14 cellular contexts compared by ENCODE assay signal in the genomic region with DNA sequence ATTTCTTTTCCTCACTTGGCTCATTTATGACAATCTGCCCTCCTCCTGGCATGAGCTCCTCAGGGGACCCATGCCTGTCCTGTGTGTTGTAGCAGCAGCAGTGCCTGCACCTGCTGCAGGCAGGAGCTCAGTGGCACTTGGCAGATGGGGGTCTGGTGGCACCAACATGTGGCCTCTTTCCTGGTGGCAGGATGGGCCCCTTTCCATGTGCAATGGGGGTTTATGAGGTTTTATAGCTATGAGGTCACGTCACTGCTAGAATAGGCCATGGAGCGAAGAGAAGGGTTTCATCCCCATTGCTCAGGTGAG. TPM values are rescaled to one million over a fixed set of nuclear protein-coding genes. Genes with fewer than 3 reads are reported as not detected.
DNase-seq lines count a peak whose midpoint lies in the region; ATAC-seq and TF ChIP-seq lines count a peak whose summit lies in the region.
"Had no signal": no experiment of that assay in that cellular context is flagged by ENCODE, and none has a peak within 500 bp of the region (broad histone marks: within the 10 kb centered on the region; RNA-seq: fewer than 3 reads in every experiment).

No MANE protein-coding gene starts in this region.

- no peaks in the 10 kb centered on the region for H3K9me3 Mint-ChIP-seq in immature natural killer cell

- H3K4me1 ChIP-seq in right cardiac atrium (ENCODE audit: control insufficient read depth, insufficient read depth, low read length), result no peaks in the 10 kb centered on the region
- H3K4me1 ChIP-seq in upper lobe of left lung, result peaks cover 0 to 74% (median 38%) of the 10 kb centered on the region in 4 donors
- H3K4me1 ChIP-seq: psoas muscle had no signal

- no peak for TF ChIP-seq CTCF in upper lobe of left lung (IDR thresholded peaks at IDR 0.05)

- H3K4me3 ChIP-seq in right cardiac atrium (ENCODE audit: low read length) (no peak overlapping the region), upper lobe of left lung (no peak overlapping the region)

- peak overlapping the region; percentile 98 for H3K27ac Mint-ChIP-seq in T-helper 17 cell
- H3K27ac Mint-ChIP-seq in immature natural killer cell, result peak overlapping the region; percentile 92 to 99 (median 98)

- H3K4me1 Mint-ChIP-seq in T-helper 17 cell, result peaks cover 74% of the 10 kb centered on the region
- H3K4me1 Mint-ChIP-seq in immature natural killer cell, result peaks cover 100% of the 10 kb centered on the region in 2 donors

- TF ChIP-seq EP300 in upper lobe of left lung (IDR thresholded peaks at IDR 0.05), result no peak

- H3K27me3 Mint-ChIP-seq in T-helper 17 cell (no peaks in the 10 kb centered on the region), immature natural killer cell (ENCODE audit: low read depth in 3 of 3) (peaks cover 5 to 10% (median 7%) of the 10 kb centered on the region in 3 donors)

- DNase-seq in right cardiac atrium (peak in 2 of 3 donors; percentile 8 to 19), Right ventricle myocardium inferior (ENCODE audit: missing footprints) (no peak), T-helper 17 cell (no peak), immature natural killer cell (no peak), upper lobe of left lung (no peak), NCI-H1417 (lab: John Stamatoyannopoulos, UW) (no peak)
- DNase-seq: activated gamma-delta T cell, DND-41, islet precursor cell, NCI-H1092 treated with DMSO at 0.1 percent for 48 hours, SK-N-SH had no signal

- WGBS in right cardiac atrium, result 87% methylated on average over 2 of the region's 2 CpGs
- WGBS in upper lobe of left lung, 2 donors, result 71% methylated on average over 2 of the region's 2 CpGs; no CpG with 5 or more reads in 1 of the 2 donors

- H3K27ac ChIP-seq in right cardiac atrium (ENCODE audit: low read length), result no peak overlapping the region
- H3K27ac ChIP-seq in upper lobe of left lung, result peak overlapping the region in 3 of 4 donors; percentile 81 to 91 (median 85)
- H3K27ac ChIP-seq: psoas muscle had no signal

- no peak for ATAC-seq in right cardiac atrium
- no peak for ATAC-seq in Right ventricle myocardium inferior
- no peak for ATAC-seq in T-helper 17 cell
- no peak for ATAC-seq in upper lobe of left lung (ENCODE audit: low FRiP score in 2 of 2)
- no peak for ATAC-seq in HG03097 (IDR thresholded peaks at IDR 0.05; ENCODE audit: low FRiP score, unreplicated experiment)
- no peak for ATAC-seq in GM21825 (IDR thresholded peaks at IDR 0.05; ENCODE audit: unreplicated experiment)

- H3K27me3 ChIP-seq in right cardiac atrium (ENCODE audit: control insufficient read depth, insufficient read depth) (no peaks in the 10 kb centered on the region), upper lobe of left lung (no peaks in the 10 kb centered on the region)

- intact Hi-C loops in right cardiac atrium (cut with DNase I), result no loop called here
- intact Hi-C loops in Right ventricle myocardium inferior (cut with DNase I), result no loop called here

- H3K4me3 Mint-ChIP-seq in T-helper 17 cell (peak overlapping the region; percentile 96), immature natural killer cell (peak overlapping the region; percentile 87 to 93 (median 89))

- H3K36me3 Mint-ChIP-seq in T-helper 17 cell (ENCODE audit: low read depth) (peaks cover 3% of the 10 kb centered on the region), immature natural killer cell (peaks cover 4 to 15% (median 14%) of the 10 kb centered on the region in 3 donors)

- TF ChIP-seq POLR2A in upper lobe of left lung (IDR thresholded peaks at IDR 0.05), result no peak

- H3K9me3 ChIP-seq in right cardiac atrium (ENCODE audit: control insufficient read depth, low read length) (no peaks in the 10 kb centered on the region), T-helper 17 cell (ENCODE audit: control insufficient read depth, low read length, poor library complexity, severe bottlenecking) (no peaks in the 10 kb centered on the region), upper lobe of left lung (no peaks in the 10 kb centered on the region)
- H3K9me3 ChIP-seq: psoas muscle, SK-N-SH had no signal

- H3K36me3 ChIP-seq in upper lobe of left lung, result no peaks in the 10 kb centered on the region

RNA-seq across cellular contexts. Expression of a gene that starts 7.0 kb away (rescaled TPM):
- total RNA-seq in right cardiac atrium (10 to 100 TPM; 11.4 to 21.2 (median 18.2) TPM), Right ventricle myocardium inferior (11.7 TPM), T-helper 17 cell (100 to 1,000 TPM; 187 to 203 TPM), upper lobe of left lung (100 to 1,000 TPM in 3 of 6 donors, 10 to 100 TPM in 3; 46.9 to 177 (median 101) TPM)
- polyA plus RNA-seq in right cardiac atrium (4.8 TPM), immature natural killer cell (100 to 1,000 TPM in 2 of 3 donors, 10 to 100 TPM in 1; 97.6 to 209 (median 108) TPM)

Comparison
In these comparisons a context has a peak if more than half of its experiments do, and no peak if none do; other contexts are left out.
1. DNase-seq: peak in right cardiac atrium (2 of 3); none in Right ventricle myocardium inferior (single experiment), T-helper 17 cell (0 of 3), immature natural killer cell (0 of 3), upper lobe of left lung (0 of 2) and NCI-H1417 (0 of 3).